34 cellular contexts compared by ENCODE assay signal in the genomic region with DNA sequence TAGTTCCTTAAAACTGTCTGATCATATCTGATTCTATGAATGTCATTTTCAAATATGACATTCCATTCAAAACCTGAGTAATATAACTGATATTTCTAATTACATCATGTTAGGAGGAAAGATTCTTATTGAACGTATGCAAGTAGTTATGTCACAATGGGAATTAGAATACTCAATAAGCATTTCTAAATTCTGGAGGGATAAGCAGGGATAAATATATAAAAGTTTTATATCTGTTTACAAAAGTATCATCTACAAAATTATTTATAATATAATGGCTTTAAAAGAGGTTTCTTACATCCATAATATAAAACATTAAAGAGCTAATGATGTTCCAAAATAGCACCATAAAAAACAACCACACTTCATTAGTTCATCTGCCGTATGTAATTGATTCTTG. TPM values are rescaled to one million over a fixed set of nuclear protein-coding genes. Genes with fewer than 3 reads are reported as not detected.
"Had no signal": no experiment of that assay in that cellular context is flagged by ENCODE, and none has a peak within 500 bp of the region (broad histone marks: within the 10 kb centered on the region; RNA-seq: fewer than 3 reads in every experiment).

A gene (minus strand): TSS at position 101 of the 400 bp plus-strand sequence.

- H3K27me3 ChIP-seq: ascending aorta, body of pancreas, breast epithelium, MG63 had no signal

- H3K27me3 Mint-ChIP-seq: activated CD4-positive, alpha-beta T cell treated with anti-CD3 and anti-CD28 coated beads, Interleukin-2, amount 10 ng/mL, durations not matched to agents 7 days and 5 days; activated naive CD4-positive, alpha-beta T cell treated with anti-CD3 and anti-CD28 coated beads, Interleukin-2, amount 50 U/mL, for 24 hours; activated naive CD8-positive, alpha-beta T cell treated with anti-CD3 and anti-CD28 coated beads, Interleukin-2, amount 10 ng/mL, durations not matched to agents 7 days and 5 days; activated T-cell treated with anti-CD3 and anti-CD28 coated beads, Interleukin-2, amount 50 U/mL, for 24 hours had no signal

- H3K4me3 ChIP-seq: ascending aorta, body of pancreas, breast epithelium, MG63 had no signal

- H3K36me3 Mint-ChIP-seq: activated naive CD4-positive, alpha-beta T cell treated with anti-CD3 and anti-CD28 coated beads, Interleukin-2, amount 50 U/mL, for 24 hours; activated naive CD8-positive, alpha-beta T cell treated with anti-CD3 and anti-CD28 coated beads, Interleukin-2, amount 10 ng/mL, durations not matched to agents 7 days and 5 days had no signal

- ATAC-seq: activated CD8-positive, alpha-beta T cell treated with anti-CD3 and anti-CD28 coated beads, Interleukin-2, amount 10 ng/mL, durations not matched to agents 7 days and 5 days; body of pancreas; Panc1 had no signal

- H3K27ac ChIP-seq: ascending aorta, body of pancreas, breast epithelium, WERI-Rb-1 had no signal

- H3K27ac Mint-ChIP-seq: activated CD4-positive, alpha-beta T cell treated with anti-CD3 and anti-CD28 coated beads, Interleukin-2, amount 10 ng/mL, durations not matched to agents 7 days and 5 days; activated CD8-positive, alpha-beta T cell treated with anti-CD3 and anti-CD28 coated beads, Interleukin-2, amount 10 ng/mL, durations not matched to agents 7 days and 5 days; activated naive CD4-positive, alpha-beta T cell treated with anti-CD3 and anti-CD28 coated beads, Interleukin-2, amount 50 U/mL, for 24 hours; activated naive CD8-positive, alpha-beta T cell treated with anti-CD3 and anti-CD28 coated beads, Interleukin-2, amount 10 ng/mL, durations not matched to agents 7 days and 5 days; activated T-cell treated with anti-CD3 and anti-CD28 coated beads, Interleukin-2, amount 50 U/mL, for 24 hours; activated T-helper 2 cell treated with anti-CD3 and anti-CD28 coated beads, Interferon-gamma antibody, Interleukin-2, Interleukin-4, amounts not matched to agents 10 μg/mL and 5 μg/mL and 100 μg/mL, durations not matched to agents 14 hours and 24 hours and 36 hours had no signal

- H3K9me3 Mint-ChIP-seq: activated naive CD4-positive, alpha-beta T cell treated with anti-CD3 and anti-CD28 coated beads, Interleukin-2, amount 50 U/mL, for 24 hours had no signal

- H3K4me3 Mint-ChIP-seq: activated CD4-positive, alpha-beta T cell treated with anti-CD3 and anti-CD28 coated beads, Interleukin-2, amount 10 ng/mL, durations not matched to agents 7 days and 5 days; activated CD8-positive, alpha-beta T cell treated with anti-CD3 and anti-CD28 coated beads, Interleukin-2, amount 10 ng/mL, durations not matched to agents 7 days and 5 days; activated naive CD4-positive, alpha-beta T cell treated with anti-CD3 and anti-CD28 coated beads, Interleukin-2, amount 50 U/mL, for 24 hours; activated naive CD8-positive, alpha-beta T cell treated with anti-CD3 and anti-CD28 coated beads, Interleukin-2, amount 10 ng/mL, durations not matched to agents 7 days and 5 days; activated T-cell treated with anti-CD3 and anti-CD28 coated beads, Interleukin-2, amount 50 U/mL, for 24 hours had no signal

- H3K4me1 Mint-ChIP-seq: activated CD4-positive, alpha-beta T cell treated with anti-CD3 and anti-CD28 coated beads, Interleukin-2, amount 10 ng/mL, durations not matched to agents 7 days and 5 days; activated naive CD4-positive, alpha-beta T cell treated with anti-CD3 and anti-CD28 coated beads, Interleukin-2, amount 50 U/mL, for 24 hours; activated naive CD8-positive, alpha-beta T cell treated with anti-CD3 and anti-CD28 coated beads, Interleukin-2, amount 10 ng/mL, durations not matched to agents 7 days and 5 days had no signal

- H3K36me3 ChIP-seq: ascending aorta, breast epithelium, MG63, WERI-Rb-1 had no signal

- H3K4me1 ChIP-seq: ascending aorta, body of pancreas, breast epithelium had no signal

- H3K9me3 ChIP-seq: ascending aorta, body of pancreas had no signal

- DNase-seq: activated CD4-positive, alpha-beta T cell treated with anti-CD3 and anti-CD28 coated beads, Interleukin-2, amount 10 ng/mL, durations not matched to agents 7 days and 5 days; activated CD4-positive, alpha-beta T cell treated with anti-CD3 and anti-CD28 coated beads, Interleukin-2, amount 50 U/mL, for 48 hours; activated CD8-positive, alpha-beta T cell treated with anti-CD3 and anti-CD28 coated beads, Interleukin-2, amount 10 ng/mL, durations not matched to agents 7 days and 5 days; activated gamma-delta T cell; activated naive CD4-positive, alpha-beta T cell treated with Interleukin-2 at 50 U/mL for 16 hours; activated naive CD8-positive, alpha-beta T cell treated with anti-CD3 and anti-CD28 coated beads, Interleukin-2, amount 10 ng/mL, durations not matched to agents 7 days and 5 days; activated T-cell treated with anti-CD3 and anti-CD28 coated beads, Interleukin-2, amount 50 U/mL, for 24 hours; amygdala; body of pancreas; Karpas-422; KBM-7; NCI-H1048; NCI-H1105 treated with DMSO at 0.1 percent for 48 hours; NCI-H1436; NCI-H1694; NCI-H1930; NCI-H2081 treated with DMSO at 0.1 percent for 48 hours; NCI-H446 treated with DMSO at 0.1 percent for 48 hours; NCI-H524 treated with DMSO at 0.1 percent for 48 hours; SHP77; T1000; WERI-Rb-1 had no signal

RNA-seq across cellular contexts. Expression of the gene that starts here (rescaled TPM):
- total RNA-seq: activated CD4-positive, alpha-beta T cell treated with anti-CD3 and anti-CD28 coated beads, Interleukin-2, amount 10 ng/mL, durations not matched to agents 7 days and 5 days; activated CD8-positive, alpha-beta T cell treated with anti-CD3 and anti-CD28 coated beads, Interleukin-2, amount 10 ng/mL, durations not matched to agents 7 days and 5 days; activated naive CD8-positive, alpha-beta T cell treated with anti-CD3 and anti-CD28 coated beads, Interleukin-2, amount 10 ng/mL, durations not matched to agents 7 days and 5 days; activated T-helper 2 cell treated with anti-CD3 and anti-CD28 coated beads, Interferon-gamma antibody, Interleukin-2, Interleukin-4, amounts not matched to agents 10 μg/mL and 5 μg/mL and 100 μg/mL, durations not matched to agents 14 hours and 24 hours and 36 hours; ascending aorta; body of pancreas; breast epithelium; cardiac septum; RPMI7951; SK-MEL-5; T-helper 1 cell treated with Interleukin-12 subunit alpha and Interleukin-12 subunit beta and Interleukin-4 antibody, amounts not matched to agents 30 ng/mL and 1 ng/mL, for 36 hours; T-helper 2 cell treated with Interferon-gamma antibody and Interleukin-4, amounts not matched to agents 100 ng/mL and 5 ng/mL, for 36 hours had no signal
- polyA plus RNA-seq: adipose tissue had no signal
